In genomic region chr16:88406096-88407041, GRCh38 we compare ENCODE assay signal across 15 cellular contexts. TPM values are rescaled to one million over a fixed set of nuclear protein-coding genes. Genes with fewer than 3 reads are reported as not detected.
DNase-seq lines count a peak whose midpoint lies in the region; ATAC-seq, FAIRE-seq and TF ChIP-seq lines count a peak whose summit lies in the region.
"Had no signal": no experiment of that assay in that cellular context is flagged by ENCODE, and none has a peak within 500 bp of the region (broad histone marks: within the 10 kb centered on the region; RNA-seq: fewer than 3 reads in every experiment).

No MANE protein-coding gene starts in this region.

- H3K4me1 Mint-ChIP-seq in mesothelial cell of epicardium: peaks cover 7% of the 10 kb centered on the region

- DNase-seq in GM12891 (ENCODE audit: insufficient read length, low spot score) (peak; percentile 61), astrocyte of the cerebellum (ENCODE audit: low read depth) (no peak), mesothelial cell of epicardium (ENCODE audit: low spot score in 2 of 2, unreplicated experiment in 2 of 2) (no peak), GM13977 (ENCODE audit: low spot score) (no peak), SIG-M5 (lab: John Stamatoyannopoulos, UW) (no peak)
- DNase-seq: activated CD8-positive, alpha-beta memory T cell treated with anti-CD3 and anti-CD28 coated beads for 24 hours; AML-193; DND-41 had no signal

- H3K4me3 ChIP-seq in astrocyte of the cerebellum (ENCODE audit: low read depth, low read length): no peak overlapping the region

- H3K27ac ChIP-seq in 22Rv1: no peak overlapping the region
- H3K27ac ChIP-seq: parathyroid adenoma had no signal

- no peak for FAIRE-seq in GM12891 (lab: Jason Lieb, UNC)
- FAIRE-seq: colon, GM19239 had no signal

- H3K27me3 Mint-ChIP-seq in mesothelial cell of epicardium (ENCODE audit: low read depth): no peaks in the 10 kb centered on the region

- no peaks in the 10 kb centered on the region for H3K9me3 Mint-ChIP-seq in mesothelial cell of epicardium

- ATAC-seq in HG03469 (IDR thresholded peaks at IDR 0.05; ENCODE audit: unreplicated experiment): no peak
- ATAC-seq in GM19397 (IDR thresholded peaks at IDR 0.05; ENCODE audit: unreplicated experiment): no peak
- ATAC-seq: Panc1 had no signal

- TF ChIP-seq POLR2A in GM12891 (IDR thresholded peaks at IDR 0.05; ENCODE audit: low read depth, low read length): no peak

- H3K36me3 Mint-ChIP-seq in mesothelial cell of epicardium: no peaks in the 10 kb centered on the region

- H3K4me3 Mint-ChIP-seq in mesothelial cell of epicardium: no peak overlapping the region

- peak overlapping the region; percentile 50 for H3K27ac Mint-ChIP-seq in mesothelial cell of epicardium

- in situ Hi-C loops in astrocyte of the cerebellum (cut with HindIII; ENCODE audit: low sequenced_read_pairs) (loop anchor here (5.0 kb wide), 1 partner anchor 44 kb away; no protein-coding TSS in a partner anchor), GM13977 (cut with MboI; ENCODE audit: low pct_unique_long_range_greater_than_20kb, low sequenced_read_pairs, unreplicated experiment) (no loop called here)

- TF ChIP-seq CTCF in 22Rv1 (IDR thresholded peaks at IDR 0.05) (peak; percentile 38), astrocyte of the cerebellum (IDR thresholded peaks at IDR 0.05; ENCODE audit: low read depth, low read length, missing control alignments) (peak; percentile 34), mesothelial cell of epicardium (IDR thresholded peaks at IDR 0.05; ENCODE audit: unreplicated experiment) (no peak), GM13977 (IDR thresholded peaks at IDR 0.05; ENCODE audit: extremely low read depth, insufficient read depth, missing control alignments) (no peak)

TF ChIP-seq in GM12891, 5 proteins besides CTCF, POLR2A, EP300 and RAD21:
- TF ChIP-seq PAX5 (IDR thresholded peaks at IDR 0.05; ENCODE audit: insufficient read depth, low read length, severe bottlenecking) (no peak), POLR2AphosphoS5 (IDR thresholded peaks at IDR 0.05; ENCODE audit: low read depth, low read length) (no peak), TAF1 (IDR thresholded peaks at IDR 0.05; ENCODE audit: low read depth, low read length) (no peak), SPI1 (IDR thresholded peaks at IDR 0.05; ENCODE audit: low read depth, low read length) (no peak)

RNA-seq across cellular contexts. Expression of gene ZNF469, which starts 23.6 kb away (rescaled TPM):
- polyA plus RNA-seq in GM12891 (2012; ENCODE audit: low read depth, missing spikeins): 0.26 TPM
- 26.8 to 28.7 TPM (median 27.9 TPM) in 3 replicates for total RNA-seq in mesothelial cell of epicardium

RNA-seq across cellular contexts. Expression of gene ZFPM1, which starts 46.7 kb away (rescaled TPM):
- polyA plus RNA-seq in GM12891 (2012; ENCODE audit: low read depth, missing spikeins): 0.87 TPM
- 51.1 to 56.2 TPM (median 52.6 TPM) in 3 replicates for total RNA-seq in mesothelial cell of epicardium

Comparison
In these comparisons a context has a peak if more than half of its experiments do, and no peak if none do; other contexts are left out.
1. CTCF ChIP-seq: peak in 22Rv1 (single experiment) and astrocyte of the cerebellum (single experiment); none in mesothelial cell of epicardium (single experiment) and GM13977 (single experiment).